ENCODE assay signal across 10 cellular contexts in the genomic region with DNA sequence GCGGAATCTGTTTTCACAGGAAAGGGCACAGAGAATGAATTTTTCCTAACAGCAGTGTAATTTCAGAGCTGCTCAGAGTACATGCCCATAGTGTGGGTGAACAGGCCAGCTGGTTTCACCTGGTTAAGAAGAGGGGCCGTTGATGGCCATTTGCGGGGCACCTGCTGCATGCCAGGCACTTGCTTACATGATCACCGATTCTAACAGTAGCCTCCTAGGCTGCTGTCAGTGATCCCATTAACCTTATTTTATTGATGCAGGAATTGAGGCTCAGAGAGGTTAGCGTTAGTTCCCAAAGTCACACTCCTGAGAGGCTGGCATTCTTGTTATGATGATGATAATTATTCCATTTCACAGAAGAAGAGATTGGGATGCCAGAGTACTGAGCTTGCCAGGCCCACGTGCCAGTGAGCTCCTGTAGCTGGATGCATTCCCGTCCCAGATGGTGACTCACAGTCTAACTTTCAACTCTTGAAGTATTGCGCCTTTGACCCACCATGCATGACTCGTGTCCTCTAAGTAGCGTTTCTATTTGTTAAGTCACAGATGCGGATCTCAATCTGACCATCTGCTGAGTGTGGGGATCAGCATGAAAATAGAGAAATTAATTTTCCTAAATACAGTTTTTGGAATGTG.
A peak's percentile ranks its signal among the peaks of the same experiment; 100 is the strongest.
DNase-seq lines count a peak whose midpoint lies in the region; ATAC-seq and TF ChIP-seq lines count a peak whose summit lies in the region.
"Had no signal": no experiment of that assay in that cellular context is flagged by ENCODE, and none has a peak within 500 bp of the region (broad histone marks: within the 10 kb centered on the region; RNA-seq: fewer than 3 reads in every experiment).

No MANE protein-coding gene starts in this region.

- H3K4me1 ChIP-seq in fibroblast of lung (ENCODE audit: control insufficient read depth, extremely low read depth, insufficient read depth, low read length): peaks cover 5% of the 10 kb centered on the region

- no peaks in the 10 kb centered on the region for H3K4me1 Mint-ChIP-seq in activated T-cell treated with anti-CD3 and anti-CD28 coated beads, Interleukin-2, amount 50 U/mL, for 72 hours (ENCODE audit: low read depth)
- no peaks in the 10 kb centered on the region for H3K4me1 Mint-ChIP-seq in activated T-helper 2 cell treated with anti-CD3 and anti-CD28 coated beads, Interferon-gamma antibody, Interleukin-2, Interleukin-4, amounts not matched to agents 10 μg/mL and 5 μg/mL and 100 μg/mL, durations not matched to agents 14 hours and 24 hours and 36 hours (ENCODE audit: low read depth)
- H3K4me1 Mint-ChIP-seq: H9 had no signal

- H3K4me3 ChIP-seq in fibroblast of lung (replicated peaks in 1 of 4; ENCODE audit: control extremely low read depth in 1 of 4, insufficient read depth in 1 of 4, low read depth in 3 of 4, low read length in 4 of 4): no peak overlapping the region

- DNase-seq in DMS53 (lab: John Stamatoyannopoulos, UW) (peak; percentile 87), NCI-H82 treated with DMSO at 0.1 percent for 48 hours (lab: John Stamatoyannopoulos, UW; ENCODE audit: unreplicated experiment) (peak; percentile 14), fibroblast of lung (ENCODE audit: low read depth in 2 of 2) (peak; percentile 88 to 96), omental fat pad (ENCODE audit: low spot score) (no peak), KG1 (lab: John Stamatoyannopoulos, UW) (no peak)
- no peak for DNase-seq in activated T-cell treated with anti-CD3 and anti-CD28 coated beads, Interleukin-2, amount 50 U/mL, for 72 hours
- DNase-seq in activated T-helper 2 cell treated with anti-CD3 and anti-CD28 coated beads, Interferon-gamma antibody, Interleukin-2, Interleukin-4, amounts not matched to agents 10 μg/mL and 5 μg/mL and 100 μg/mL, durations not matched to agents 14 hours and 24 hours and 36 hours (ENCODE audit: low spot score): no peak
- DNase-seq: activated CD8-positive, alpha-beta T cell treated with anti-CD3 and anti-CD28 coated beads for 36 hours; H9 had no signal

- H4K20me1 ChIP-seq in fibroblast of lung (ENCODE audit: control insufficient read depth, extremely low read depth, insufficient read depth, low read length): no peaks in the 10 kb centered on the region

- no peaks in the 10 kb centered on the region for H3K9me3 ChIP-seq in fibroblast of lung (ENCODE audit: control insufficient read depth, insufficient read depth, low read depth, low read length)

- no peaks in the 10 kb centered on the region for H3K79me2 ChIP-seq in fibroblast of lung (ENCODE audit: control insufficient read depth, insufficient read depth, low read length)

- no peak overlapping the region for H3K27ac ChIP-seq in fibroblast of lung (ENCODE audit: insufficient read depth, low read length)

- TF ChIP-seq CTCF in fibroblast of lung (conservative IDR thresholded peaks at IDR 0.05 in 1 of 2, IDR thresholded peaks at IDR 0.05 in 1 of 2; ENCODE audit: low read depth in 1 of 2, low read length in 2 of 2): no peak
- no peak for TF ChIP-seq CTCF in omental fat pad (IDR thresholded peaks at IDR 0.05)

- ATAC-seq in omental fat pad (ENCODE audit: low FRiP score) (peak; percentile 95), HG03432 (IDR thresholded peaks at IDR 0.05; ENCODE audit: unreplicated experiment) (no peak)
- ATAC-seq in activated T-cell treated with anti-CD3 and anti-CD28 coated beads, Interleukin-2, amount 50 U/mL, for 72 hours (replicated peaks in 1 of 2): no peak
- ATAC-seq: activated CD8-positive, alpha-beta T cell treated with anti-CD3 and anti-CD28 coated beads for 36 hours had no signal

- peaks cover 2% of the 10 kb centered on the region for H3K27me3 ChIP-seq in fibroblast of lung (ENCODE audit: control insufficient read depth, insufficient read depth, low read length)

- no peak overlapping the region for H3K4me3 Mint-ChIP-seq in activated T-cell treated with anti-CD3 and anti-CD28 coated beads, Interleukin-2, amount 50 U/mL, for 72 hours
- H3K4me3 Mint-ChIP-seq in activated T-helper 2 cell treated with anti-CD3 and anti-CD28 coated beads, Interferon-gamma antibody, Interleukin-2, Interleukin-4, amounts not matched to agents 10 μg/mL and 5 μg/mL and 100 μg/mL, durations not matched to agents 14 hours and 24 hours and 36 hours (ENCODE audit: low read depth): no peak overlapping the region
- H3K4me3 Mint-ChIP-seq: activated CD8-positive, alpha-beta T cell treated with anti-CD3 and anti-CD28 coated beads for 36 hours; H9 had no signal

- H3K27me3 Mint-ChIP-seq in activated T-cell treated with anti-CD3 and anti-CD28 coated beads, Interleukin-2, amount 50 U/mL, for 72 hours (ENCODE audit: low read depth): no peaks in the 10 kb centered on the region
- no peaks in the 10 kb centered on the region for H3K27me3 Mint-ChIP-seq in activated T-helper 2 cell treated with anti-CD3 and anti-CD28 coated beads, Interferon-gamma antibody, Interleukin-2, Interleukin-4, amounts not matched to agents 10 μg/mL and 5 μg/mL and 100 μg/mL, durations not matched to agents 14 hours and 24 hours and 36 hours (ENCODE audit: low read depth)
- H3K27me3 Mint-ChIP-seq: activated CD8-positive, alpha-beta T cell treated with anti-CD3 and anti-CD28 coated beads for 36 hours had no signal

- no peak overlapping the region for H3K9ac ChIP-seq in fibroblast of lung (ENCODE audit: insufficient read depth, low read length)

- intact Hi-C loops in activated T-helper 2 cell treated with anti-CD3 and anti-CD28 coated beads, Interferon-gamma antibody, Interleukin-2, Interleukin-4, amounts not matched to agents 10 μg/mL and 5 μg/mL and 100 μg/mL, durations not matched to agents 14 hours and 24 hours and 36 hours (cut with micrococcal nuclease): no loop called here

- no peaks in the 10 kb centered on the region for H3K9me3 Mint-ChIP-seq in activated T-cell treated with anti-CD3 and anti-CD28 coated beads, Interleukin-2, amount 50 U/mL, for 72 hours
- no peaks in the 10 kb centered on the region for H3K9me3 Mint-ChIP-seq in activated T-helper 2 cell treated with anti-CD3 and anti-CD28 coated beads, Interferon-gamma antibody, Interleukin-2, Interleukin-4, amounts not matched to agents 10 μg/mL and 5 μg/mL and 100 μg/mL, durations not matched to agents 14 hours and 24 hours and 36 hours
- H3K9me3 Mint-ChIP-seq: activated CD8-positive, alpha-beta T cell treated with anti-CD3 and anti-CD28 coated beads for 36 hours; H9 had no signal

- no peak overlapping the region for H2AFZ ChIP-seq in fibroblast of lung (ENCODE audit: low read length)

- H3K36me3 Mint-ChIP-seq in activated T-cell treated with anti-CD3 and anti-CD28 coated beads, Interleukin-2, amount 50 U/mL, for 72 hours (ENCODE audit: insufficient read depth in 2 of 2): no peaks in the 10 kb centered on the region
- no peaks in the 10 kb centered on the region for H3K36me3 Mint-ChIP-seq in activated T-helper 2 cell treated with anti-CD3 and anti-CD28 coated beads, Interferon-gamma antibody, Interleukin-2, Interleukin-4, amounts not matched to agents 10 μg/mL and 5 μg/mL and 100 μg/mL, durations not matched to agents 14 hours and 24 hours and 36 hours (ENCODE audit: low read depth)

- no peak overlapping the region for H3K27ac Mint-ChIP-seq in activated T-cell treated with anti-CD3 and anti-CD28 coated beads, Interleukin-2, amount 50 U/mL, for 72 hours
- H3K27ac Mint-ChIP-seq in activated T-helper 2 cell treated with anti-CD3 and anti-CD28 coated beads, Interferon-gamma antibody, Interleukin-2, Interleukin-4, amounts not matched to agents 10 μg/mL and 5 μg/mL and 100 μg/mL, durations not matched to agents 14 hours and 24 hours and 36 hours: no peak overlapping the region
- H3K27ac Mint-ChIP-seq: activated CD8-positive, alpha-beta T cell treated with anti-CD3 and anti-CD28 coated beads for 36 hours; H9 had no signal

- no peaks in the 10 kb centered on the region for H3K36me3 ChIP-seq in fibroblast of lung (ENCODE audit: control insufficient read depth, insufficient read depth, low read length)

- no peak overlapping the region for H3K4me2 ChIP-seq in fibroblast of lung (ENCODE audit: extremely low read depth, insufficient read depth, low read length)

Comparison
In these comparisons a context has a peak if more than half of its experiments do, and no peak if none do; other contexts are left out.
1. DNase-seq: peak in DMS53 (single experiment), NCI-H82 treated with DMSO at 0.1 percent for 48 hours (single experiment) and fibroblast of lung (2 of 2); none in omental fat pad (single experiment), activated T-cell treated with anti-CD3 and anti-CD28 coated beads, Interleukin-2, amount 50 U/mL, for 72 hours (0 of 2), KG1 (single experiment) and activated T-helper 2 cell treated with anti-CD3 and anti-CD28 coated beads, Interferon-gamma antibody, Interleukin-2, Interleukin-4, amounts not matched to agents 10 μg/mL and 5 μg/mL and 100 μg/mL, durations not matched to agents 14 hours and 24 hours and 36 hours (single experiment).